In genomic region chr13:103525530-103525929, GRCh38 we compare ENCODE assay signal across 17 cellular contexts.
DNase-seq lines count a peak whose midpoint lies in the region; ATAC-seq lines count a peak whose summit lies in the region.
"Had no signal": no experiment of that assay in that cellular context is flagged by ENCODE, and none has a peak within 500 bp of the region (broad histone marks: within the 10 kb centered on the region; RNA-seq: fewer than 3 reads in every experiment).

No MANE protein-coding gene starts in this region.

- DNase-seq in NCI-H1105 treated with DMSO at 0.1 percent for 48 hours (lab: John Stamatoyannopoulos, UW) (peak; percentile 31), NCI-H1105 (lab: John Stamatoyannopoulos, UW) (no peak), NCI-H1436 (lab: John Stamatoyannopoulos, UW) (peak; percentile 28), NCI-H526 treated with DMSO at 0.1 percent for 48 hours (lab: John Stamatoyannopoulos, UW) (peak; percentile 89), SHP77 treated with DMSO at 0.1 percent for 48 hours (lab: John Stamatoyannopoulos, UW) (peak; percentile 90)
- DNase-seq in stimulated activated CD4-positive, alpha-beta T cell treated with anti-CD3 and anti-CD28 coated beads, Interleukin-1b, Interleukin-23, amount 100 ng/mL, for 48 hours = no peak
- DNase-seq: 8988T, GF-D8, GM23248, KBM-7, NCI-H510A treated with DMSO at 0.1 percent for 48 hours, SIG-M5, T-helper 1 cell, T-helper 9 cell had no signal

- ATAC-seq in GM21367 (IDR thresholded peaks at IDR 0.05; ENCODE audit: unreplicated experiment) (no peak), HG03135 (IDR thresholded peaks at IDR 0.05; ENCODE audit: unreplicated experiment) (no peak)
- ATAC-seq: HCT116 had no signal

Comparison
In these comparisons a context has a peak if more than half of its experiments do, and no peak if none do; other contexts are left out.
1. DNase-seq: peak in NCI-H1105 treated with DMSO at 0.1 percent for 48 hours (single experiment), NCI-H1436 (single experiment), NCI-H526 treated with DMSO at 0.1 percent for 48 hours (single experiment) and SHP77 treated with DMSO at 0.1 percent for 48 hours (single experiment); none in NCI-H1105 (single experiment) and stimulated activated CD4-positive, alpha-beta T cell treated with anti-CD3 and anti-CD28 coated beads, Interleukin-1b, Interleukin-23, amount 100 ng/mL, for 48 hours (single experiment).